ENCODE assay signal across 9 cellular contexts in genomic region chr14:99230271-99231141, GRCh38. TPM values are rescaled to one million over a fixed set of nuclear protein-coding genes. Genes with fewer than 3 reads are reported as not detected.
DNase-seq lines count a peak whose midpoint lies in the region; ATAC-seq and TF ChIP-seq lines count a peak whose summit lies in the region.
"Had no signal": no experiment of that assay in that cellular context is flagged by ENCODE, and none has a peak within 500 bp of the region (broad histone marks: within the 10 kb centered on the region; RNA-seq: fewer than 3 reads in every experiment).

No MANE protein-coding gene starts in this region.

- peaks cover 2% of the 10 kb centered on the region for H3K36me3 Mint-ChIP-seq in MCF 10A (ENCODE audit: insufficient read depth, unreplicated experiment)
- H3K36me3 Mint-ChIP-seq in activated naive CD8-positive, alpha-beta T cell: peaks cover 8% of the 10 kb centered on the region
- H3K36me3 Mint-ChIP-seq in neural crest cell (ENCODE audit: low read depth): no peaks in the 10 kb centered on the region

- ATAC-seq in HG02678 (IDR thresholded peaks at IDR 0.05; ENCODE audit: unreplicated experiment): no peak

- DNase-seq in MCF 10A (ENCODE audit: unreplicated experiment) (peak; percentile 53), mammary epithelial cell (no peak), neural crest cell (ENCODE audit: low read depth, low spot score) (no peak), vagina (ENCODE audit: extremely low spot score in 2 of 2) (no peak), HK-2 (ENCODE audit: unreplicated experiment) (no peak), erythroblast (lab: John Stamatoyannopoulos, UW) (no peak)

- H3K4me1 ChIP-seq in mammary epithelial cell (ENCODE audit: insufficient read depth, low read length): peaks cover 4% of the 10 kb centered on the region
- H3K4me1 ChIP-seq in vagina: peaks cover 65% of the 10 kb centered on the region
- H3K4me1 ChIP-seq: parathyroid adenoma had no signal

- TF ChIP-seq POLR2A in vagina (IDR thresholded peaks at IDR 0.05) (no peak), erythroblast (IDR thresholded peaks at IDR 0.05; ENCODE audit: low read length) (no peak)

- H3K27ac Mint-ChIP-seq in MCF 10A (ENCODE audit: low read depth, unreplicated experiment) (no peak overlapping the region), neural crest cell (ENCODE audit: unreplicated experiment) (peak overlapping the region; percentile 27)
- H3K27ac Mint-ChIP-seq in activated naive CD8-positive, alpha-beta T cell: peak overlapping the region; percentile 92

- intact Hi-C loops in MCF 10A (cut with micrococcal nuclease): no loop called here
- intact Hi-C loops in mammary epithelial cell (cut with micrococcal nuclease): no loop called here
- intact Hi-C loops in vagina (cut with DNase I): no loop called here

- peaks cover 28% of the 10 kb centered on the region for H3K79me2 ChIP-seq in mammary epithelial cell (ENCODE audit: insufficient read depth, low read length)
- H3K79me2 ChIP-seq: parathyroid adenoma had no signal

- H3K4me1 Mint-ChIP-seq in MCF 10A (ENCODE audit: insufficient read depth, unreplicated experiment) (no peaks in the 10 kb centered on the region), neural crest cell (peaks cover 17% of the 10 kb centered on the region)
- H3K4me1 Mint-ChIP-seq in activated naive CD8-positive, alpha-beta T cell (ENCODE audit: low read depth): peaks cover 92% of the 10 kb centered on the region

- dilution Hi-C loops in mammary epithelial cell (cut with HindIII; ENCODE audit: low sequenced_read_pairs): no loop called here

- H3K36me3 ChIP-seq in mammary epithelial cell (ENCODE audit: insufficient read depth, low read length) (no peaks in the 10 kb centered on the region), vagina (no peaks in the 10 kb centered on the region)

- no peaks in the 10 kb centered on the region for H3K27me3 ChIP-seq in mammary epithelial cell (ENCODE audit: insufficient read depth, low read length)
- H3K27me3 ChIP-seq in vagina: no peaks in the 10 kb centered on the region

- no TSS peak for BruUV-seq in MCF 10A (replicated peaks; lab: Mats Ljungman, UMichigan)
- no TSS peak for BruUV-seq in mammary epithelial cell (replicated peaks; lab: Mats Ljungman, UMichigan)

- peaks cover 24% of the 10 kb centered on the region for H3K9me3 ChIP-seq in mammary epithelial cell (replicated peaks; ENCODE audit: insufficient read depth, low read length)
- no peaks in the 10 kb centered on the region for H3K9me3 ChIP-seq in vagina

- H3K27ac ChIP-seq in mammary epithelial cell (ENCODE audit: insufficient read depth, low read depth, low read length): no peak overlapping the region
- H3K27ac ChIP-seq in vagina: peak overlapping the region; percentile 47
- H3K27ac ChIP-seq: parathyroid adenoma had no signal

- no peak overlapping the region for H3K4me3 ChIP-seq in mammary epithelial cell (replicated peaks in 1 of 3; ENCODE audit: insufficient read depth in 1 of 3, low read depth in 2 of 3, low read length in 3 of 3)
- H3K4me3 ChIP-seq in vagina: no peak overlapping the region

- H3K4me3 Mint-ChIP-seq in MCF 10A (ENCODE audit: unreplicated experiment) (no peak overlapping the region), neural crest cell (peak overlapping the region; percentile 27)
- peak overlapping the region; percentile 80 for H3K4me3 Mint-ChIP-seq in activated naive CD8-positive, alpha-beta T cell

- no peak overlapping the region for H3K4me2 ChIP-seq in mammary epithelial cell (ENCODE audit: insufficient read depth, low read depth, low read length)

- CTCF ChIA-PET in MCF 10A (lab: Yijun Ruan, JAX) (interaction anchor here (0.5 to 0.8 kb wide), 5 partner anchors 9 to 1392 kb away, joined by 3 to 5 read pairs (median 3); no protein-coding TSS in a partner anchor), mammary epithelial cell (lab: Charles Lee; ENCODE audit: low non-redundant PET) (interaction anchor here (0.6 to 0.9 kb wide), 2 partner anchors 35 to 41 kb away, joined by 5 to 20 read pairs; partner anchors contain the start of gene BCL11B)

- peaks cover under 1% of the 10 kb centered on the region for H3K9me3 Mint-ChIP-seq in MCF 10A (ENCODE audit: unreplicated experiment)
- no peaks in the 10 kb centered on the region for H3K9me3 Mint-ChIP-seq in activated naive CD8-positive, alpha-beta T cell (ENCODE audit: low read depth)
- H3K9me3 Mint-ChIP-seq in neural crest cell: no peaks in the 10 kb centered on the region

- POLR2A ChIA-PET in MCF 10A (lab: Yijun Ruan, JAX): no interaction called here

- H3K9ac ChIP-seq in mammary epithelial cell (ENCODE audit: insufficient read depth, low read length): no peak overlapping the region
- H3K9ac ChIP-seq: parathyroid adenoma had no signal

- no peaks in the 10 kb centered on the region for H4K20me1 ChIP-seq in mammary epithelial cell (ENCODE audit: insufficient read depth, low read length)

- in situ Hi-C loops in mammary epithelial cell (cut with MboI; ENCODE audit: low sequenced_read_pairs in 2 of 2): no loop called here

- H3K27me3 Mint-ChIP-seq in MCF 10A (ENCODE audit: insufficient read depth, unreplicated experiment) (no peaks in the 10 kb centered on the region), neural crest cell (ENCODE audit: low read depth) (peaks cover 47% of the 10 kb centered on the region)
- H3K27me3 Mint-ChIP-seq in activated naive CD8-positive, alpha-beta T cell: no peaks in the 10 kb centered on the region

- TF ChIP-seq CTCF in MCF 10A (IDR thresholded peaks at IDR 0.05; ENCODE audit: unreplicated experiment) (no peak), mammary epithelial cell (conservative IDR thresholded peaks at IDR 0.05 in 1 of 2, IDR thresholded peaks at IDR 0.05 in 1 of 2; ENCODE audit: extremely low read depth in 1 of 2, insufficient read depth in 1 of 2, low read depth in 1 of 2, low read length in 2 of 2) (peak in 1 of 2 donors; percentile 31), neural crest cell (conservative IDR thresholded peaks at IDR 0.05) (no peak), vagina (IDR thresholded peaks at IDR 0.05) (no peak)

- H2AFZ ChIP-seq in mammary epithelial cell (ENCODE audit: low read depth, low read length): no peak overlapping the region
- H2AFZ ChIP-seq: parathyroid adenoma had no signal

- 45% methylated on average over 15 of the region's 21 CpGs for WGBS in mammary epithelial cell (ENCODE audit: low coverage, missing lambda C conversion rate)

RNA-seq across cellular contexts. Expression of gene BCL11B, which starts 41.5 kb away (rescaled TPM):
- total RNA-seq in MCF 10A (2022) (0.84 and 1.4 TPM in 2 replicates), mammary epithelial cell (1 to 10 TPM; 7.1 to 8.3 TPM), neural crest cell (0.28 and 0.32 TPM in 2 replicates), vagina (11.5 TPM)
- 2.0 TPM for polyA plus RNA-seq in mammary epithelial cell
- polyA minus RNA-seq in mammary epithelial cell: 6.7 TPM
